In the genomic region with DNA sequence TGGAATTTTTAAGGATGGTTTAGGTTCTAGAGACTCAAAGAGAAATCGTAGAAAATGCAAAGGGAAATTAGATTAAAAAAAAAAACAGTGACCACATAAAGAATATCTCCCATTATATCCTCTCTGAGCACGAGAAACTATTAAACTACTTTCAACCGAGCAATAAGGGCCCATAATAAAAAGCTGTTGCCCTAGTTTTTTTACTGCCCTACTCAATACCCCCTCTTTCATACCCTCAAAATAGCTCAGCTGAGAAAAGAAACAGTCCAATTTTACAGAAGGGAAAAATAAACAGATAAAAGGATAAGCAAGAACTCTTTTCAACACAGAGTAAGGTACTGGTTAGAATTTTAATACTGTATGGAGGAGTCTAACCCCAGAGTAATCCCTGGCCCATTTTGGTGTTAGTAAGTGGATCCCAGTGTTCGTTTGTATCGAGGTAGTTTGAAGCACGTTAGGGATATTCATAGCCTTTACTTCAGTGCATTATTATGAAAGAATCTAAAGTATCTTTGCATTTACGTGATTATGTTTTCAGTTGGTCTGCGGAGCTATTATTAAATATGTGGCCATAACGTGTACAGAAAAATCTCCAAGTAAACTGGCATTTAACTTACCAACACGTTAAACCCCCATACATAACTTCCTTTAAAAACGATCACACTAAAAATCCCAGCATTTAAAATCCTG, we compare ENCODE assay signal across 8 cellular contexts. TPM values are rescaled to one million over a fixed set of nuclear protein-coding genes. Genes with fewer than 3 reads are reported as not detected.
DNase-seq lines count a peak whose midpoint lies in the region; ATAC-seq and TF ChIP-seq lines count a peak whose summit lies in the region.

No MANE protein-coding gene starts in this region.

- TF ChIP-seq RAD21 in neural cell (conservative IDR thresholded peaks at IDR 0.05) = no peak

- peak overlapping the region; percentile 79 for H3K4me3 Mint-ChIP-seq in CD8-positive, alpha-beta T cell

- H3K79me2 ChIP-seq in neural cell (replicated peaks; ENCODE audit: insufficient read depth, low read length) = peaks cover 12% of the 10 kb centered on the region

- intact Hi-C loops in CD8-positive, alpha-beta T cell (cut with DNase I, micrococcal nuclease) = no loop called here

- TF ChIP-seq CTCF in CD8-positive, alpha-beta T cell (IDR thresholded peaks at IDR 0.05) = no peak
- TF ChIP-seq CTCF in NB4 (IDR thresholded peaks at IDR 0.05; ENCODE audit: low read depth, low read length) = no peak
- TF ChIP-seq CTCF in neural cell (IDR thresholded peaks at IDR 0.05; ENCODE audit: poor library complexity, severe bottlenecking) = no peak

- H3K27ac ChIP-seq in CD8-positive, alpha-beta T cell (ENCODE audit: low read depth, low read length) = no peak overlapping the region
- no peak overlapping the region for H3K27ac ChIP-seq in neural cell (ENCODE audit: low read length)

- no peak overlapping the region for H3K27ac Mint-ChIP-seq in CD8-positive, alpha-beta T cell

- H3K9ac ChIP-seq in neural cell (ENCODE audit: low read length) = peak overlapping the region; percentile 81

- CTCF ChIA-PET in CD8-positive, alpha-beta T cell (lab: Charles Lee) = interaction anchor here (0.8 to 1.6 kb wide), 4 partner anchors 8 to 116 kb away, joined by 3 to 4 read pairs (median 4); no protein-coding TSS in a partner anchor

- H3F3A ChIP-seq in neural cell (ENCODE audit: insufficient read depth, low read length, poor library complexity, severe bottlenecking) = no peaks in the 10 kb centered on the region

- no peaks in the 10 kb centered on the region for H4K20me1 ChIP-seq in neural cell (ENCODE audit: insufficient read depth)

- peaks cover 12% of the 10 kb centered on the region for H3K27me3 ChIP-seq in CD8-positive, alpha-beta T cell (ENCODE audit: insufficient read depth, low read length)
- peaks cover 38% of the 10 kb centered on the region for H3K27me3 ChIP-seq in neural cell (ENCODE audit: insufficient read depth, low read depth, low read length)

- ATAC-seq in CD8-positive, alpha-beta T cell = no peak
- ATAC-seq in GM21423 (IDR thresholded peaks at IDR 0.05; ENCODE audit: unreplicated experiment) = no peak

- H3K36me3 Mint-ChIP-seq in CD8-positive, alpha-beta T cell = no peaks in the 10 kb centered on the region

- peak overlapping the region; percentile 11 for H2AFZ ChIP-seq in neural cell (ENCODE audit: low read depth, low read length)

- H3K4me1 Mint-ChIP-seq in CD8-positive, alpha-beta T cell (ENCODE audit: low read depth) = peaks cover 15% of the 10 kb centered on the region

- H3K9me3 Mint-ChIP-seq in CD8-positive, alpha-beta T cell = no peaks in the 10 kb centered on the region

- H3K9me2 ChIP-seq in neural cell (ENCODE audit: insufficient read depth, low read length) = no peaks in the 10 kb centered on the region

- peak overlapping the region; percentile 51 for H3K4me3 ChIP-seq in CD8-positive, alpha-beta T cell (ENCODE audit: low read depth, low read length)
- H3K4me3 ChIP-seq in NB4 (ENCODE audit: low read depth, low read length) (peak overlapping the region; percentile 87), neural cell (ENCODE audit: low read length) (peak overlapping the region; percentile 82)

- TF ChIP-seq EP300 in neural cell (conservative IDR thresholded peaks at IDR 0.05; ENCODE audit: poor library complexity, severe bottlenecking) = no peak

- TF ChIP-seq POLR2A in NB4 (IDR thresholded peaks at IDR 0.05; ENCODE audit: extremely low read depth, insufficient read length) = no peak

- peaks cover 39% of the 10 kb centered on the region for H3K27me3 Mint-ChIP-seq in CD8-positive, alpha-beta T cell (ENCODE audit: low read depth)

- peaks cover 10% of the 10 kb centered on the region for H3K4me1 ChIP-seq in CD8-positive, alpha-beta T cell (ENCODE audit: insufficient read depth, low read length)

- POLR2A ChIA-PET in CD8-positive, alpha-beta T cell (lab: Charles Lee) = interaction anchor here (0.6 to 1.3 kb wide), 5 partner anchors 13 to 141 kb away, joined by 3 to 4 read pairs (median 3); a partner anchor contains a TSS

- DNase-seq in CD8-positive, alpha-beta T cell = no peak
- peak; percentile 18 for DNase-seq in NB4 (ENCODE audit: low read depth)
- DNase-seq in dermis blood vessel endothelial cell = peak; percentile 20
- no peak for DNase-seq in cerebellar nuclear complex (lab: John Stamatoyannopoulos, UW)
- no peak for DNase-seq in AML-193 (lab: John Stamatoyannopoulos, UW)
- no peak for DNase-seq in effector CD8-positive, alpha-beta T cell (lab: John Stamatoyannopoulos, UW)

- H3K9me3 ChIP-seq in CD8-positive, alpha-beta T cell (ENCODE audit: low read length) = no peaks in the 10 kb centered on the region
- no peaks in the 10 kb centered on the region for H3K9me3 ChIP-seq in neural cell (ENCODE audit: low read length)

- peak overlapping the region; percentile 85 for H3K4me2 ChIP-seq in neural cell (ENCODE audit: low read length)

- no peaks in the 10 kb centered on the region for H3K36me3 ChIP-seq in CD8-positive, alpha-beta T cell (ENCODE audit: insufficient read depth, low read length)
- H3K36me3 ChIP-seq in neural cell (ENCODE audit: insufficient read depth, low read length) = no peaks in the 10 kb centered on the region

TF ChIP-seq in neural cell, 6 proteins besides CTCF, POLR2A, EP300 and RAD21:
- TF ChIP-seq TAF1 (IDR thresholded peaks at IDR 0.05; ENCODE audit: low read depth) (no peak), SMC3 (conservative IDR thresholded peaks at IDR 0.05; ENCODE audit: poor library complexity) (no peak), EZH2 (IDR thresholded peaks at IDR 0.05; ENCODE audit: borderline replicate concordance, insufficient read depth, low read length, poor library complexity, severe bottlenecking) (no peak), MXI1 (conservative IDR thresholded peaks at IDR 0.05; ENCODE audit: poor library complexity, severe bottlenecking) (no peak), POLR2AphosphoS5 (IDR thresholded peaks at IDR 0.05) (no peak)
- TF ChIP-seq, protein P1, sequence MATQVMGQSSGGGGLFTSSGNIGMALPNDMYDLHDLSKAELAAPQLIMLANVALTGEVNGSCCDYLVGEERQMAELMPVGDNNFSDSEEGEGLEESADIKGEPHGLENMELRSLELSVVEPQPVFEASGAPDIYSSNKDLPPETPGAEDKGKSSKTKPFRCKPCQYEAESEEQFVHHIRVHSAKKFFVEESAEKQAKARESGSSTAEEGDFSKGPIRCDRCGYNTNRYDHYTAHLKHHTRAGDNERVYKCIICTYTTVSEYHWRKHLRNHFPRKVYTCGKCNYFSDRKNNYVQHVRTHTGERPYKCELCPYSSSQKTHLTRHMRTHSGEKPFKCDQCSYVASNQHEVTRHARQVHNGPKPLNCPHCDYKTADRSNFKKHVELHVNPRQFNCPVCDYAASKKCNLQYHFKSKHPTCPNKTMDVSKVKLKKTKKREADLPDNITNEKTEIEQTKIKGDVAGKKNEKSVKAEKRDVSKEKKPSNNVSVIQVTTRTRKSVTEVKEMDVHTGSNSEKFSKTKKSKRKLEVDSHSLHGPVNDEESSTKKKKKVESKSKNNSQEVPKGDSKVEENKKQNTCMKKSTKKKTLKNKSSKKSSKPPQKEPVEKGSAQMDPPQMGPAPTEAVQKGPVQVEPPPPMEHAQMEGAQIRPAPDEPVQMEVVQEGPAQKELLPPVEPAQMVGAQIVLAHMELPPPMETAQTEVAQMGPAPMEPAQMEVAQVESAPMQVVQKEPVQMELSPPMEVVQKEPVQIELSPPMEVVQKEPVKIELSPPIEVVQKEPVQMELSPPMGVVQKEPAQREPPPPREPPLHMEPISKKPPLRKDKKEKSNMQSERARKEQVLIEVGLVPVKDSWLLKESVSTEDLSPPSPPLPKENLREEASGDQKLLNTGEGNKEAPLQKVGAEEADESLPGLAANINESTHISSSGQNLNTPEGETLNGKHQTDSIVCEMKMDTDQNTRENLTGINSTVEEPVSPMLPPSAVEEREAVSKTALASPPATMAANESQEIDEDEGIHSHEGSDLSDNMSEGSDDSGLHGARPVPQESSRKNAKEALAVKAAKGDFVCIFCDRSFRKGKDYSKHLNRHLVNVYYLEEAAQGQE (IDR thresholded peaks at IDR 0.05; ENCODE audit: borderline replicate concordance) = no peak

RNA-seq across cellular contexts. Expression of a gene that starts 1.0 kb away (rescaled TPM):
- under 1 TPM; 0.17 to 0.46 TPM for total RNA-seq in CD8-positive, alpha-beta T cell
- 27.6 and 30.3 TPM in 2 replicates for total RNA-seq in dermis blood vessel endothelial cell
- polyA plus RNA-seq in neural cell = 79.0 and 99.4 TPM in 2 replicates
- polyA minus RNA-seq in neural cell = 129 and 134 TPM in 2 replicates

RNA-seq across cellular contexts. Expression of a gene that starts 47.4 kb away (rescaled TPM):
- not detected for total RNA-seq in CD8-positive, alpha-beta T cell
- not detected in 2 replicates for total RNA-seq in dermis blood vessel endothelial cell
- polyA plus RNA-seq in neural cell = 1.1 and 5.8 TPM in 2 replicates
- 0.97 TPM in 1 of 2 replicates, not detected in the other for polyA minus RNA-seq in neural cell

Comparison
In these comparisons a context has a peak if more than half of its experiments do, and no peak if none do; other contexts are left out.
1. DNase-seq: peak in NB4 (single experiment) and dermis blood vessel endothelial cell (single experiment); none in CD8-positive, alpha-beta T cell (0 of 7), cerebellar nuclear complex (0 of 2), AML-193 (0 of 2) and effector CD8-positive, alpha-beta T cell (single experiment).
2. RNA of a gene that starts 1.0 kb away (total RNA-seq): 27.6 to 30.3 TPM in dermis blood vessel endothelial cell; 0.17 to 0.46 TPM in CD8-positive, alpha-beta T cell; every median in the first group is over 10 times any median in the second.
3. Peak in every context shown above with its lines, with median percentiles within 50 percentile points of each other: H3K4me3 ChIP-seq.